In the genomic region with DNA sequence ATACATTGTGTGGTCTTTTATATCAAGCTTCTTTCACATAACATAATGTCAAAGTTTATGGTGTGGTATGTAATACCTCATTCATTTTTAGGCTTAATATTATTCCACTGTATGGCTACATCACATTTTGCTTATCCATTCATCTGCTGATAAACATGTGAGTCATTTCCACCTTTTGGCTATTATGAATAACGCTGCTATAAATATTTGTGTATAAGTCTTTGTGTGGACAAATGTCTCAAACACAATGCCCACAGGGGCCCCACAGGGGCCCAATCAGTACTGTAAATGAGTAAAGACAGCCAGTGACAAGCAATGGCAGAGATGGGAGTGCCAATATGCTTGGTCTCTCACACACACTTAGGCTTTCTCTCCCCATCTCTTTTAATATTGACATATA, we compare ENCODE assay signal across 3 cellular contexts.
TF ChIP-seq lines count a peak whose summit lies in the region.

No MANE protein-coding gene starts in this region.

TF ChIP-seq in SK-N-SH, 30 proteins besides CTCF, POLR2A, EP300 and RAD21:
- TF ChIP-seq TAF1 (IDR thresholded peaks at IDR 0.05; ENCODE audit: borderline replicate concordance, low read depth, low read length) (no peak), TCF12 (IDR thresholded peaks at IDR 0.05) (no peak), FOXM1 (IDR thresholded peaks at IDR 0.05; ENCODE audit: low read depth) (no peak), JUND (IDR thresholded peaks at IDR 0.05) (peak; percentile 4; the same call in 1 of the 2 replicates), FOSL2 (IDR thresholded peaks at IDR 0.05; ENCODE audit: borderline replicate concordance, low read depth) (no peak)
- TF ChIP-seq, protein P1, sequence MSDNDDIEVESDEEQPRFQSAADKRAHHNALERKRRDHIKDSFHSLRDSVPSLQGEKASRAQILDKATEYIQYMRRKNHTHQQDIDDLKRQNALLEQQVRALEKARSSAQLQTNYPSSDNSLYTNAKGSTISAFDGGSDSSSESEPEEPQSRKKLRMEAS (IDR thresholded peaks at IDR 0.05; ENCODE audit: low read depth) = no peak

TF ChIP-seq in SK-N-SH treated with all-trans-retinoic acid at 6 μM for 48 hours, 23 proteins besides CTCF, POLR2A, EP300 and RAD21:
- TF ChIP-seq ZNF70 (CRISPR knock-in tag; IDR thresholded peaks at IDR 0.05) = no peak
- TF ChIP-seq SNAI2 (CRISPR knock-in tag; IDR thresholded peaks at IDR 0.05) = no peak
- TF ChIP-seq BACH2 (CRISPR knock-in tag; IDR thresholded peaks at IDR 0.05; ENCODE audit: borderline replicate concordance) = no peak
- no peak for TF ChIP-seq RARB (CRISPR knock-in tag; IDR thresholded peaks at IDR 0.05)
- TF ChIP-seq, protein P2, sequence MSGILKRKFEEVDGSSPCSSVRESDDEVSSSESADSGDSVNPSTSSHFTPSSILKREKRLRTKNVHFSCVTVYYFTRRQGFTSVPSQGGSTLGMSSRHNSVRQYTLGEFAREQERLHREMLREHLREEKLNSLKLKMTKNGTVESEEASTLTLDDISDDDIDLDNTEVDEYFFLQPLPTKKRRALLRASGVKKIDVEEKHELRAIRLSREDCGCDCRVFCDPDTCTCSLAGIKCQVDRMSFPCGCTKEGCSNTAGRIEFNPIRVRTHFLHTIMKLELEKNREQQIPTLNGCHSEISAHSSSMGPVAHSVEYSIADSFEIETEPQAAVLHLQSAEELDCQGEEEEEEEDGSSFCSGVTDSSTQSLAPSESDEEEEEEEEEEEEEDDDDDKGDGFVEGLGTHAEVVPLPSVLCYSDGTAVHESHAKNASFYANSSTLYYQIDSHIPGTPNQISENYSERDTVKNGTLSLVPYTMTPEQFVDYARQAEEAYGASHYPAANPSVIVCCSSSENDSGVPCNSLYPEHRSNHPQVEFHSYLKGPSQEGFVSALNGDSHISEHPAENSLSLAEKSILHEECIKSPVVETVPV (CRISPR knock-in tag; IDR thresholded peaks at IDR 0.05) = no peak

TF ChIP-seq in endothelial cell of umbilical vein, 7 proteins besides CTCF, POLR2A, EP300 and RAD21:
- TF ChIP-seq GATA2 (IDR thresholded peaks at IDR 0.05; ENCODE audit: insufficient read depth, insufficient read length, low read depth, low read length) (peak; percentile 94), FOS (IDR thresholded peaks at IDR 0.05; ENCODE audit: borderline replicate concordance, insufficient read depth, low read length) (peak; percentile 86), EZH2 (IDR thresholded peaks at IDR 0.05; ENCODE audit: borderline replicate concordance, low read depth, low read length, severe bottlenecking) (no peak), POLR2AphosphoS5 (IDR thresholded peaks at IDR 0.05; ENCODE audit: insufficient read depth, low read depth, low read length) (peak; percentile 41), MYC (IDR thresholded peaks at IDR 0.05; ENCODE audit: low read depth, low read length) (no peak), JUN (IDR thresholded peaks at IDR 0.05; ENCODE audit: borderline replicate concordance, insufficient read depth, insufficient read length, low read depth) (peak; percentile 98)
- TF ChIP-seq, protein P1 (IDR thresholded peaks at IDR 0.05; ENCODE audit: insufficient read depth, insufficient read length) = no peak
